ENCODE assay signal across 1 cellular context in the genomic region with DNA sequence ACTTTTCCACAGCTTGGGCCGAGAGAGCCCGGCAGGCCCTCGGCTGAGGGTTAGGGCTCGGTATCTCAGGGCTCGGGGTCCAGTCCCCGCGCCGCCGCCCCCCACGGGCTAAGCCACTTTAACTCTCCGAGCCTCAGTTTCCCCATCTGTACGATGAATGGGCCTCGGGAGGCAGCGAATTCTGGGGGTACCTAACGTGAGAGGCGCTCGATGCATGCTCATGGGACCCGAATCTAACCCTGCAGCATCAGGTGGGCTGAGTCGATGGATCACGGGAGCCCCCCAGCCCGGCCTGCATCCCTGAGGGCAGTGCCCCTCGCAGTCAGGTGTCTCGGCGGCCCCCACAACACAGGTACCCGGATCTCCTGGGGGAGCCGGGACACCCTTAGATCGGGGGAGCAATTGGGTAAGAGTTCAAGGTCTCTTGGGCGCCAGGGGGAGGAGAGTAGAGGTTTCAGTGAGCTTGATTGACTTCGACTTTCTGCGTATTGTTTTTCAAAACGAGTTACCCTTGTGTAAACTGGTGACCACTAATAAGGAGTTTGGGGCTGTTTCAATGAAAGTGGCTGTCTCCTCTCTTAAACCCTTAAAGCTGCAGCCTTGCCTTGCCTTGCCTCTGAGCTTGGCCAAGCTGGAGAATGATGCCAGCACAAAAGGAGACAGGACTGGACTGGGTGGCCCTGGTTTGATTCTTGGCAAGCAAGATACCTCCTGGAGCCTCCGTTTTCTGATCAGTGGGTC.
TF ChIP-seq lines count a peak whose summit lies in the region.

No MANE protein-coding gene starts in this region.

TF ChIP-seq in HepG2, 621 proteins besides CTCF, POLR2A, EP300 and RAD21 (continues in another document):
- TF ChIP-seq, protein P1, sequence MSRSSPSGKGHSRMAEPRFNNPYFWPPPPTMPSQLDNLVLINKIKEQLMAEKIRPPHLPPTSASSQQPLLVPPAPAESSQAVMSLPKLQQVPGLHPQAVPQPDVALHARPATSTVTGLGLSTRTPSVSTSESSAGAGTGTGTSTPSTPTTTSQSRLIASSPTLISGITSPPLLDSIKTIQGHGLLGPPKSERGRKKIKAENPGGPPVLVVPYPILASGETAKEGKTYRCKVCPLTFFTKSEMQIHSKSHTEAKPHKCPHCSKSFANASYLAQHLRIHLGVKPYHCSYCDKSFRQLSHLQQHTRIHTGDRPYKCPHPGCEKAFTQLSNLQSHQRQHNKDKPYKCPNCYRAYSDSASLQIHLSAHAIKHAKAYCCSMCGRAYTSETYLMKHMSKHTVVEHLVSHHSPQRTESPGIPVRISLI (CRISPR knock-in tag; IDR thresholded peaks at IDR 0.05; ENCODE audit: borderline replicate concordance) = no peak
- TF ChIP-seq ZNF879 (CRISPR knock-in tag; IDR thresholded peaks at IDR 0.05) (no peak), RFXAP (CRISPR knock-in tag; IDR thresholded peaks at IDR 0.05; ENCODE audit: borderline replicate concordance) (no peak), TOPORS (CRISPR knock-in tag; IDR thresholded peaks at IDR 0.05) (no peak), DMAP1 (CRISPR knock-in tag; IDR thresholded peaks at IDR 0.05) (no peak; the same call in 1 of the 2 replicates), MEIS1 (CRISPR knock-in tag; IDR thresholded peaks at IDR 0.05; ENCODE audit: borderline replicate concordance) (no peak), AKAP8 (CRISPR knock-in tag; IDR thresholded peaks at IDR 0.05) (no peak), NFIB (CRISPR knock-in tag; IDR thresholded peaks at IDR 0.05; ENCODE audit: borderline replicate concordance) (no peak), BHLHE40 (IDR thresholded peaks at IDR 0.05; ENCODE audit: low read length) (no peak), ELF1 (CRISPR knock-in tag; IDR thresholded peaks at IDR 0.05) (no peak), NFE2L1 (CRISPR knock-in tag; IDR thresholded peaks at IDR 0.05; ENCODE audit: borderline replicate concordance) (no peak), ISL2 (CRISPR knock-in tag; IDR thresholded peaks at IDR 0.05) (no peak), ZNF546 (CRISPR knock-in tag; conservative IDR thresholded peaks at IDR 0.05) (no peak), CCAR2 (optimal IDR thresholded peaks at IDR 0.05; ENCODE audit: low read depth, low read length) (no peak), CC2D1A (CRISPR knock-in tag; IDR thresholded peaks at IDR 0.05) (no peak), FOSL2 (CRISPR knock-in tag; IDR thresholded peaks at IDR 0.05) (no peak), SP1 (IDR thresholded peaks at IDR 0.05) (no peak), SP1 (CRISPR knock-in tag; IDR thresholded peaks at IDR 0.05) (no peak), ZNF644 (CRISPR knock-in tag; IDR thresholded peaks at IDR 0.05; ENCODE audit: low read depth) (no peak), KDM5A (IDR thresholded peaks at IDR 0.05; ENCODE audit: borderline replicate concordance, low read length) (no peak), HOXA7 (CRISPR knock-in tag; IDR thresholded peaks at IDR 0.05) (no peak), GABPB1 (CRISPR knock-in tag; IDR thresholded peaks at IDR 0.05) (no peak), ZNF660 (CRISPR knock-in tag; IDR thresholded peaks at IDR 0.05; ENCODE audit: borderline replicate concordance, low read depth) (no peak), FOXM1 (CRISPR knock-in tag; IDR thresholded peaks at IDR 0.05) (no peak), CBX5 (CRISPR knock-in tag; IDR thresholded peaks at IDR 0.05; ENCODE audit: borderline replicate concordance) (no peak), SYNCRIP (IDR thresholded peaks at IDR 0.05; ENCODE audit: insufficient read depth, low read depth, low read length) (no peak), ARID2 (CRISPR knock-in tag; IDR thresholded peaks at IDR 0.05; ENCODE audit: borderline replicate concordance) (no peak), ZNF260 (CRISPR knock-in tag; IDR thresholded peaks at IDR 0.05; ENCODE audit: borderline replicate concordance, low read depth) (no peak), POGZ (CRISPR knock-in tag; IDR thresholded peaks at IDR 0.05) (no peak), TAF1 (CRISPR knock-in tag; IDR thresholded peaks at IDR 0.05) (no peak), RORA (CRISPR knock-in tag; IDR thresholded peaks at IDR 0.05) (no peak), TEAD3 (CRISPR knock-in tag; optimal IDR thresholded peaks at IDR 0.05; ENCODE audit: borderline replicate concordance) (no peak), ZBTB20 (CRISPR knock-in tag; IDR thresholded peaks at IDR 0.05; ENCODE audit: borderline replicate concordance, low read depth) (no peak)
- TF ChIP-seq, protein P2, sequence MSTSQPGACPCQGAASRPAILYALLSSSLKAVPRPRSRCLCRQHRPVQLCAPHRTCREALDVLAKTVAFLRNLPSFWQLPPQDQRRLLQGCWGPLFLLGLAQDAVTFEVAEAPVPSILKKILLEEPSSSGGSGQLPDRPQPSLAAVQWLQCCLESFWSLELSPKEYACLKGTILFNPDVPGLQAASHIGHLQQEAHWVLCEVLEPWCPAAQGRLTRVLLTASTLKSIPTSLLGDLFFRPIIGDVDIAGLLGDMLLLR (CRISPR knock-in tag; IDR thresholded peaks at IDR 0.05) = no peak
- TF ChIP-seq, protein P3, sequence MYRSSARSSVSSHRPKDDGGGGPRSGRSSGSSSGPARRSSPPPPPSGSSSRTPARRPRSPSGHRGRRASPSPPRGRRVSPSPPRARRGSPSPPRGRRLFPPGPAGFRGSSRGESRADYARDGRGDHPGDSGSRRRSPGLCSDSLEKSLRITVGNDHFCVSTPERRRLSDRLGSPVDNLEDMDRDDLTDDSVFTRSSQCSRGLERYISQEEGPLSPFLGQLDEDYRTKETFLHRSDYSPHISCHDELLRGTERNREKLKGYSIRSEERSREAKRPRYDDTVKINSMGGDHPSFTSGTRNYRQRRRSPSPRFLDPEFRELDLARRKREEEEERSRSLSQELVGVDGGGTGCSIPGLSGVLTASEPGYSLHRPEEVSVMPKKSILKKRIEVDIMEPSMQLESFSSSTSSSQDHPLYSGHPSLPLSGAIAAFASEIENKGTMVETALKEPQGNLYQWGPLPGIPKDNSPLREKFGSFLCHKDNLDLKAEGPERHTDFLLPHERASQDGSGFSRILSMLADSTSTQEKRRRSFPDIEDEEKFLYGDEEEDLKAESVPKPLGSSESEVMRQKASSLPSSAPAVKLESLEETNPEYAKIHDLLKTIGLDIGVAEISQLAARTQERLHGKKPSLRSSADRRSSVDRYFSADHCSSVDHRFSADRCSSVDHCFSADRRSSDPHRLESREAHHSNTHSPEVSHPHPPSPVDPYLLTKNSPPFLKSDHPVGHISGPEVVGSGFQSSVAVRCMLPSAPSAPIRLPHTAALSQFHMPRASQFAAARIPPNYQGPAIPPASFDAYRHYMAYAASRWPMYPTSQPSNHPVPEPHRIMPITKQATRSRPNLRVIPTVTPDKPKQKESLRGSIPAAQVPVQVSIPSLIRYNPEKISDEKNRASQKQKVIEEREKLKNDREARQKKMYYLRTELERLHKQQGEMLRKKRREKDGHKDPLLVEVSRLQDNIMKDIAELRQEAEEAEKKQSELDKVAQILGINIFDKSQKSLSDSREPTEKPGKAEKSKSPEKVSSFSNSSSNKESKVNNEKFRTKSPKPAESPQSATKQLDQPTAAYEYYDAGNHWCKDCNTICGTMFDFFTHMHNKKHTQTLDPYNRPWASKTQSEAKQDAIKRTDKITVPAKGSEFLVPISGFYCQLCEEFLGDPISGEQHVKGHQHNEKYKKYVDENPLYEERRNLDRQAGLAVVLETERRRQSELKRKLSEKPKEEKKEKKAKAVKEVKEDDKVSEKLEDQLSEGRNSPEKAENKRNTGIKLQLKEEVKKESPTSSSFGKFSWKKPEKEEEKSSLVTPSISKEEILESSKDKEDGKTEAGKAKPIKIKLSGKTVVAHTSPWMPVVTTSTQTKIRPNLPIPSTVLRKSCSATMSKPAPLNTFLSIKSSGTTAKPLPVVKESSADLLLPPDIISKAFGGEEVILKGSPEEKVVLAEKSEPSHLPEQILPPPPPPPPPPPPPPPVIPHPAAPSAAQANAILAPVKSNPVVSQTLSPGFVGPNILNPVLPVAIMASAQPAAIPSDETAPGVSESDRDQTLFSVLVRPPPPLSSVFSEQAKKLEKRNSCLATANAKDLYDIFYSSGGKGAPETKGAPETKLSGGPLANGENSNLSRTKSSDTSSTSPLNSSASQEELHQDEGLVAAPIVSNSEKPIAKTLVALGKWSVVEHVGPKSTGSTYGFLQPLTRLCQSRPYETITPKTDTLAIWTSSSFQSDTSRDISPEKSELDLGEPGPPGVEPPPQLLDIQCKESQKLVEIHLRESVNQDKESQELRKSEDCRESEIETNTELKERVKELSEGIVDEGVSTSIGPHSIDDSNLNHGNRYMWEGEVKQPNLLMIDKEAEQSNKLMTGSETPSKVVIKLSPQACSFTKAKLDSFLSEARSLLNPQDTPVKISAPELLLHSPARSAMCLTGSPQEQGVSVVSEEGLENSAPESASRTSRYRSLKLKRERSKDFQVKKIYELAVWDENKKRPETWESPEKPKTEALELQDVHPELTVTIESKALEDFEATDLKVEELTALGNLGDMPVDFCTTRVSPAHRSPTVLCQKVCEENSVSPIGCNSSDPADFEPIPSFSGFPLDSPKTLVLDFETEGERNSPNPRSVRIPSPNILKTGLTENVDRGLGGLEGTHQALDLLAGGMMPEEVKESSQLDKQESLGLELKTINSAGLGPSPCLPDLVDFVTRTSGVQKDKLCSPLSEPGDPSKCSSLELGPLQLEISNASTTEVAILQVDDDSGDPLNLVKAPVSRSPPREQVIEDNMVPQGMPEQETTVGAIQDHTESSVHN (CRISPR knock-in tag; IDR thresholded peaks at IDR 0.05) = no peak
- TF ChIP-seq, protein P4, sequence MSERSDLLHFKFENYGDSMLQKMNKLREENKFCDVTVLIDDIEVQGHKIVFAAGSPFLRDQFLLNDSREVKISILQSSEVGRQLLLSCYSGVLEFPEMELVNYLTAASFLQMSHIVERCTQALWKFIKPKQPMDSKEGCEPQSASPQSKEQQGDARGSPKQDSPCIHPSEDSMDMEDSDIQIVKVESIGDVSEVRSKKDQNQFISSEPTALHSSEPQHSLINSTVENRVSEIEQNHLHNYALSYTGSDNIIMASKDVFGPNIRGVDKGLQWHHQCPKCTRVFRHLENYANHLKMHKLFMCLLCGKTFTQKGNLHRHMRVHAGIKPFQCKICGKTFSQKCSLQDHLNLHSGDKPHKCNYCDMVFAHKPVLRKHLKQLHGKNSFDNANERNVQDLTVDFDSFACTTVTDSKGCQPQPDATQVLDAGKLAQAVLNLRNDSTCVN (CRISPR knock-in tag; IDR thresholded peaks at IDR 0.05; ENCODE audit: borderline replicate concordance) = no peak
- TF ChIP-seq, protein P5, sequence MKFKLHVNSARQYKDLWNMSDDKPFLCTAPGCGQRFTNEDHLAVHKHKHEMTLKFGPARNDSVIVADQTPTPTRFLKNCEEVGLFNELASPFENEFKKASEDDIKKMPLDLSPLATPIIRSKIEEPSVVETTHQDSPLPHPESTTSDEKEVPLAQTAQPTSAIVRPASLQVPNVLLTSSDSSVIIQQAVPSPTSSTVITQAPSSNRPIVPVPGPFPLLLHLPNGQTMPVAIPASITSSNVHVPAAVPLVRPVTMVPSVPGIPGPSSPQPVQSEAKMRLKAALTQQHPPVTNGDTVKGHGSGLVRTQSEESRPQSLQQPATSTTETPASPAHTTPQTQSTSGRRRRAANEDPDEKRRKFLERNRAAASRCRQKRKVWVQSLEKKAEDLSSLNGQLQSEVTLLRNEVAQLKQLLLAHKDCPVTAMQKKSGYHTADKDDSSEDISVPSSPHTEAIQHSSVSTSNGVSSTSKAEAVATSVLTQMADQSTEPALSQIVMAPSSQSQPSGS (CRISPR knock-in tag; IDR thresholded peaks at IDR 0.05) = no peak; the same call in 1 of the 2 replicates
- TF ChIP-seq, protein P6, sequence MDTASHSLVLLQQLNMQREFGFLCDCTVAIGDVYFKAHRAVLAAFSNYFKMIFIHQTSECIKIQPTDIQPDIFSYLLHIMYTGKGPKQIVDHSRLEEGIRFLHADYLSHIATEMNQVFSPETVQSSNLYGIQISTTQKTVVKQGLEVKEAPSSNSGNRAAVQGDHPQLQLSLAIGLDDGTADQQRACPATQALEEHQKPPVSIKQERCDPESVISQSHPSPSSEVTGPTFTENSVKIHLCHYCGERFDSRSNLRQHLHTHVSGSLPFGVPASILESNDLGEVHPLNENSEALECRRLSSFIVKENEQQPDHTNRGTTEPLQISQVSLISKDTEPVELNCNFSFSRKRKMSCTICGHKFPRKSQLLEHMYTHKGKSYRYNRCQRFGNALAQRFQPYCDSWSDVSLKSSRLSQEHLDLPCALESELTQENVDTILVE (CRISPR knock-in tag; IDR thresholded peaks at IDR 0.05) = no peak
- TF ChIP-seq, protein P7, sequence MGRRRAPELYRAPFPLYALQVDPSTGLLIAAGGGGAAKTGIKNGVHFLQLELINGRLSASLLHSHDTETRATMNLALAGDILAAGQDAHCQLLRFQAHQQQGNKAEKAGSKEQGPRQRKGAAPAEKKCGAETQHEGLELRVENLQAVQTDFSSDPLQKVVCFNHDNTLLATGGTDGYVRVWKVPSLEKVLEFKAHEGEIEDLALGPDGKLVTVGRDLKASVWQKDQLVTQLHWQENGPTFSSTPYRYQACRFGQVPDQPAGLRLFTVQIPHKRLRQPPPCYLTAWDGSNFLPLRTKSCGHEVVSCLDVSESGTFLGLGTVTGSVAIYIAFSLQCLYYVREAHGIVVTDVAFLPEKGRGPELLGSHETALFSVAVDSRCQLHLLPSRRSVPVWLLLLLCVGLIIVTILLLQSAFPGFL (CRISPR knock-in tag; IDR thresholded peaks at IDR 0.05) = no peak; the same call in 1 of the 2 replicates
